1 cellular context compared by ENCODE assay signal in the genomic region with DNA sequence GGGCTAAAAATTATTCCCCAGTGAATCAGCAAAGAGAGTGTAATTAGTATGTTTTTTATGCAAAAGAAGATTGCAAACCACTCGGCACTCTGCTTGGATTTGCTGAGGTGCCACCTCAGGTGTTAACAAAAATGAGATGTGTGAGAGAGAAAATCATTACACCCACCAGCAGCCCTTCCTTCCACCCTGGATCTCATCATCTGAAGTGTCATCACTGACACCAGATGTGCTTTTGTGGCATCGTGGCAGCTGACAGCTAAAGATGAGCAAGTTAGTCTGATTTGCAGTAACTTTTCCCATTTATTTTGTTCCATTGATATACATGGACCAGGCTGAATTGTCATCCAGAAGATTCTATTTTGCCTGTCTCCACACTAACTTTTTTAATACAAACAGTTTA.
TF ChIP-seq lines count a peak whose summit lies in the region.

No MANE protein-coding gene starts in this region.

TF ChIP-seq in H1, 55 proteins besides CTCF, POLR2A, EP300 and RAD21 (continued from another document):
- TF ChIP-seq, protein P1, sequence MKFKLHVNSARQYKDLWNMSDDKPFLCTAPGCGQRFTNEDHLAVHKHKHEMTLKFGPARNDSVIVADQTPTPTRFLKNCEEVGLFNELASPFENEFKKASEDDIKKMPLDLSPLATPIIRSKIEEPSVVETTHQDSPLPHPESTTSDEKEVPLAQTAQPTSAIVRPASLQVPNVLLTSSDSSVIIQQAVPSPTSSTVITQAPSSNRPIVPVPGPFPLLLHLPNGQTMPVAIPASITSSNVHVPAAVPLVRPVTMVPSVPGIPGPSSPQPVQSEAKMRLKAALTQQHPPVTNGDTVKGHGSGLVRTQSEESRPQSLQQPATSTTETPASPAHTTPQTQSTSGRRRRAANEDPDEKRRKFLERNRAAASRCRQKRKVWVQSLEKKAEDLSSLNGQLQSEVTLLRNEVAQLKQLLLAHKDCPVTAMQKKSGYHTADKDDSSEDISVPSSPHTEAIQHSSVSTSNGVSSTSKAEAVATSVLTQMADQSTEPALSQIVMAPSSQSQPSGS (IDR thresholded peaks at IDR 0.05; ENCODE audit: low read length) = no peak
- no peak for TF ChIP-seq CHD1 (IDR thresholded peaks at IDR 0.05; ENCODE audit: low read depth, low read length)
- no peak for TF ChIP-seq KDM1A (IDR thresholded peaks at IDR 0.05; ENCODE audit: borderline replicate concordance, low read length)
- TF ChIP-seq SIRT6 (IDR thresholded peaks at IDR 0.05; ENCODE audit: low read length) = no peak
- TF ChIP-seq SIN3A (conservative IDR thresholded peaks at IDR 0.05 in 1 of 2, IDR thresholded peaks at IDR 0.05 in 1 of 2; ENCODE audit: low read depth in 1 of 2, low read length in 2 of 2) = no peak
- TF ChIP-seq HDAC2 (IDR thresholded peaks at IDR 0.05; ENCODE audit: borderline replicate concordance in 1 of 2, low read depth in 2 of 2, low read length in 2 of 2) = no peak
- TF ChIP-seq, protein P2, sequence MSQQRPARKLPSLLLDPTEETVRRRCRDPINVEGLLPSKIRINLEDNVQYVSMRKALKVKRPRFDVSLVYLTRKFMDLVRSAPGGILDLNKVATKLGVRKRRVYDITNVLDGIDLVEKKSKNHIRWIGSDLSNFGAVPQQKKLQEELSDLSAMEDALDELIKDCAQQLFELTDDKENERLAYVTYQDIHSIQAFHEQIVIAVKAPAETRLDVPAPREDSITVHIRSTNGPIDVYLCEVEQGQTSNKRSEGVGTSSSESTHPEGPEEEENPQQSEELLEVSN (IDR thresholded peaks at IDR 0.05) = no peak
- TF ChIP-seq YY1 (IDR thresholded peaks at IDR 0.05; ENCODE audit: low read depth, low read length) = no peak
